ENCODE assay signal across 13 cellular contexts in the genomic region with DNA sequence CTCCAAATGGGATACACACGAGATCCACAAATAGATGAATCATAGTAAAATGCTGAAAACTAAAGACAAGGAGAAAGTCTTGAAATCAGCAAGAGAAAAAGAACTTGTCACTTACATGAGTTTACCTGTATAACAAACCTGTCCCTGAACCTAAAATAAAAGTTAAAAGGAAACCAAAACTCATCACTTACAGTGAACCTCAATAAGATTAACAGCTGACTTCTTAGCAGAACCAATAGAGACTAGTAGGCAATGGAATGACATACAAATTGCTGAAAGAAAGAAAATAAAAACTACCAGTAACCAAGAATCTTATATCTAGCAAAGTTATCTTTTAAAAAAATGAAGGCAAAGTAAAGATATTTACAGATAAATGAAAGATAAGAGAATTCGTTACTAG. TPM values are rescaled to one million over a fixed set of nuclear protein-coding genes. Genes with fewer than 3 reads are reported as not detected.
DNase-seq lines count a peak whose midpoint lies in the region; ATAC-seq and TF ChIP-seq lines count a peak whose summit lies in the region.
"Had no signal": no experiment of that assay in that cellular context is flagged by ENCODE, and none has a peak within 500 bp of the region (broad histone marks: within the 10 kb centered on the region; RNA-seq: fewer than 3 reads in every experiment).

No MANE protein-coding gene starts in this region.

- peaks cover 0 to 23% (median 0%) of the 10 kb centered on the region in 3 donors for H3K36me3 ChIP-seq in Peyer's patch

- no peaks in the 10 kb centered on the region for H3K4me1 ChIP-seq in Peyer's patch
- H3K4me1 ChIP-seq: heart left ventricle had no signal

- H3K9me3 Mint-ChIP-seq in CD14-positive monocyte: peaks cover 23 to 43% (median 34%) of the 10 kb centered on the region in 7 donors

- no peak overlapping the region for H3K4me3 ChIP-seq in Peyer's patch
- H3K4me3 ChIP-seq: heart left ventricle had no signal

- H3K4me3 Mint-ChIP-seq in CD14-positive monocyte: no peak overlapping the region
- H3K4me3 Mint-ChIP-seq: activated naive CD8-positive, alpha-beta T cell had no signal

- H3K27me3 ChIP-seq in Peyer's patch: no peaks in the 10 kb centered on the region
- H3K27me3 ChIP-seq: heart left ventricle had no signal

- no peaks in the 10 kb centered on the region for H3K27me3 Mint-ChIP-seq in CD14-positive monocyte (ENCODE audit: low read depth in 3 of 3)
- H3K27me3 Mint-ChIP-seq: activated naive CD8-positive, alpha-beta T cell had no signal

- ATAC-seq in SK-N-SH treated with all-trans-retinoic acid at 6 μM for 48 hours (no peak), HG03521 (IDR thresholded peaks at IDR 0.05; ENCODE audit: unreplicated experiment) (no peak)
- ATAC-seq: heart left ventricle, left colon had no signal

- TF ChIP-seq POLR2A in erythroblast (IDR thresholded peaks at IDR 0.05; ENCODE audit: low read length) (no peak), Peyer's patch (IDR thresholded peaks at IDR 0.05) (no peak)

- H3K4me1 Mint-ChIP-seq in CD14-positive monocyte: no peaks in the 10 kb centered on the region

- peaks cover 53 to 79% of the 10 kb centered on the region in 2 donors for H3K36me3 Mint-ChIP-seq in CD14-positive monocyte

- H3K27ac Mint-ChIP-seq in CD14-positive monocyte: no peak overlapping the region
- H3K27ac Mint-ChIP-seq: activated naive CD8-positive, alpha-beta T cell had no signal

- DNase-seq in ACHN (peak; percentile 1), HT1080 (ENCODE audit: low read depth) (peak; percentile 36), erythroblast (lab: John Stamatoyannopoulos, UW) (peak; percentile 27 to 41), SKM-1 treated with dmso at 0.1 percent for 144 hours (lab: John Stamatoyannopoulos, UW; ENCODE audit: unreplicated experiment) (no peak), Peyer's patch (no peak), CD14-positive monocyte (ENCODE audit: low spot score) (no peak)
- DNase-seq: heart left ventricle, Karpas-422, left colon, posterior cingulate gyrus had no signal

- H3K9me3 ChIP-seq in Peyer's patch: peaks cover 0 to 13% (median 0%) of the 10 kb centered on the region in 4 donors

- intact Hi-C loops in CD14-positive monocyte (cut with micrococcal nuclease): no loop called here

- H3K27ac ChIP-seq in Peyer's patch: no peak overlapping the region
- H3K27ac ChIP-seq: heart left ventricle had no signal

- TF ChIP-seq CTCF in Peyer's patch (IDR thresholded peaks at IDR 0.05) (no peak), CD14-positive monocyte (IDR thresholded peaks at IDR 0.05) (no peak)

- in situ Hi-C loops in ACHN (cut with HindIII; ENCODE audit: low pct_ligation_motif_present, low pct_unique_long_range_greater_than_20kb, low sequenced_read_pairs): no loop called here

TF ChIP-seq in SK-N-SH treated with all-trans-retinoic acid at 6 μM for 48 hours, 23 proteins besides CTCF, POLR2A, EP300 and RAD21:
- no peak for TF ChIP-seq TCF4 (CRISPR knock-in tag; IDR thresholded peaks at IDR 0.05; ENCODE audit: borderline replicate concordance)
- peak; percentile 68; the same call in 1 of the 2 replicates for TF ChIP-seq ZFP30 (CRISPR knock-in tag; IDR thresholded peaks at IDR 0.05)
TF ChIP-seq in SK-N-SH treated with all-trans-retinoic acid at 6 μM for 48 hours: peak in this region for 1.

RNA-seq across cellular contexts. Expression of a gene that starts 27.4 kb away (rescaled TPM):
- total RNA-seq in HT1080 (2014; rRNA removed; shearing (Covaris generic)): 26.9 and 40.3 TPM in 2 replicates
- 23.8 and 26.6 TPM in 2 replicates for polyA plus RNA-seq in HT1080 (2015; cell fraction: cytosol; rRNA removed)
- 26.3 and 31.2 TPM in 2 replicates for polyA plus RNA-seq in HT1080 (2015; cell fraction: nucleus; rRNA removed)
- total RNA-seq in Peyer's patch: 10 to 100 TPM in 3 of 4 donors, 1 to 10 TPM in 1; 9.9 to 21.7 (median 16.5) TPM
- polyA plus RNA-seq in CD14-positive monocyte: 10 to 100 TPM in 1 of 2 donors, 1 to 10 TPM in 1; 8.8 to 11.0 TPM

Comparison
In these comparisons a context has a peak if more than half of its experiments do, and no peak if none do; other contexts are left out.
1. DNase-seq: peak in ACHN (single experiment), HT1080 (single experiment) and erythroblast (2 of 2); none in SKM-1 treated with dmso at 0.1 percent for 144 hours (single experiment), Peyer's patch (0 of 3) and CD14-positive monocyte (single experiment).